In genomic region chr18:9870431-9871023, GRCh38 we compare ENCODE assay signal across 14 cellular contexts. TPM values are rescaled to one million over a fixed set of nuclear protein-coding genes. Genes with fewer than 3 reads are reported as not detected.
DNase-seq lines count a peak whose midpoint lies in the region; ATAC-seq, FAIRE-seq and TF ChIP-seq lines count a peak whose summit lies in the region.
"Had no signal": no experiment of that assay in that cellular context is flagged by ENCODE, and none has a peak within 500 bp of the region (broad histone marks: within the 10 kb centered on the region; RNA-seq: fewer than 3 reads in every experiment).

No MANE protein-coding gene starts in this region.

- no peaks in the 10 kb centered on the region for H3K79me1 ChIP-seq in mesenchymal stem cell (replicated peaks; ENCODE audit: low read length, poor library complexity, severe bottlenecking)

- H3K27me3 Mint-ChIP-seq in CD8-positive, alpha-beta memory T cell: peaks cover 11 to 53% of the 10 kb centered on the region in 2 donors
- no peaks in the 10 kb centered on the region for H3K27me3 Mint-ChIP-seq in astrocyte (ENCODE audit: low read depth, unreplicated experiment)

- no peak overlapping the region for H3K23ac ChIP-seq in mesenchymal stem cell (ENCODE audit: low read length in 2 of 2)

- H3K4me3 ChIP-seq in CD8-positive, alpha-beta memory T cell (ENCODE audit: low read length): no peak overlapping the region
- H3K4me3 ChIP-seq in astrocyte (ENCODE audit: insufficient read depth, low read depth, low read length): no peak overlapping the region
- H3K4me3 ChIP-seq in mesenchymal stem cell (ENCODE audit: insufficient read depth in 1 of 2, low read depth in 1 of 2, low read length in 2 of 2): no peak overlapping the region
- no peak overlapping the region for H3K4me3 ChIP-seq in MG63

- no peak for DNase-seq in CD8-positive, alpha-beta memory T cell
- DNase-seq in astrocyte (ENCODE audit: low read depth): no peak
- DNase-seq in mesenchymal stem cell: no peak
- no peak for DNase-seq in NCI-H146 (lab: John Stamatoyannopoulos, UW)
- no peak for DNase-seq in MG63
- no peak for DNase-seq in activated effector memory CD4-positive, alpha-beta T cell treated with anti-CD3 and anti-CD28 coated beads, Interleukin-2, amount 50 U/mL, for 16 hours
- DNase-seq in NCI-H345 (lab: John Stamatoyannopoulos, UW): no peak
- DNase-seq: activated CD4-positive, alpha-beta T cell treated with anti-CD3 and anti-CD28 coated beads for 1 hour; NCI-H510A treated with DMSO at 0.1 percent for 48 hours; substantia nigra had no signal

- peak overlapping the region; percentile 81 to 91 for H3K4ac ChIP-seq in mesenchymal stem cell (ENCODE audit: low read depth in 1 of 2, low read length in 2 of 2)

- CTCF ChIA-PET in CD8-positive, alpha-beta memory T cell (lab: Charles Lee): no interaction called here

- no peak overlapping the region for H3K14ac ChIP-seq in mesenchymal stem cell (ENCODE audit: low read length in 2 of 2)

- H3K4me3 Mint-ChIP-seq in CD8-positive, alpha-beta memory T cell: no peak overlapping the region
- no peak overlapping the region for H3K4me3 Mint-ChIP-seq in astrocyte (ENCODE audit: unreplicated experiment)
- H3K4me3 Mint-ChIP-seq: activated T-helper 17 cell treated with anti-CD3 and anti-CD28 coated beads, Interleukin-2, amount 50 U/mL, for 72 hours had no signal

- no peak overlapping the region for H2AK5ac ChIP-seq in mesenchymal stem cell (ENCODE audit: low read length, severe bottlenecking)

- no peak overlapping the region for H3K27ac Mint-ChIP-seq in CD8-positive, alpha-beta memory T cell
- peak overlapping the region; percentile 50 for H3K27ac Mint-ChIP-seq in astrocyte (ENCODE audit: unreplicated experiment)
- H3K27ac Mint-ChIP-seq: activated T-helper 17 cell treated with anti-CD3 and anti-CD28 coated beads, Interleukin-2, amount 50 U/mL, for 72 hours had no signal

- no peaks in the 10 kb centered on the region for H4K20me1 ChIP-seq in astrocyte (ENCODE audit: insufficient read depth, low read length)

- FAIRE-seq in astrocyte (lab: Jason Lieb, UNC): no peak
- FAIRE-seq: G401.6 had no signal

- H3K9ac ChIP-seq in astrocyte (ENCODE audit: low read length) (no peak overlapping the region), mesenchymal stem cell (ENCODE audit: low read length) (peak overlapping the region; percentile 68)

- peak overlapping the region in 1 of 2 experiments; percentile 92 for H2BK12ac ChIP-seq in mesenchymal stem cell (ENCODE audit: low read length in 2 of 2)

- peaks cover 0 to 7% (median 0%) of the 10 kb centered on the region in 3 donors for H3K36me3 Mint-ChIP-seq in CD8-positive, alpha-beta memory T cell
- H3K36me3 Mint-ChIP-seq in astrocyte (ENCODE audit: low read depth, unreplicated experiment): peaks cover 7% of the 10 kb centered on the region

- ATAC-seq in HG02852 (IDR thresholded peaks at IDR 0.05; ENCODE audit: unreplicated experiment): peak; percentile 12

- H3K9me3 ChIP-seq in CD8-positive, alpha-beta memory T cell (ENCODE audit: low read length): no peaks in the 10 kb centered on the region
- H3K9me3 ChIP-seq in astrocyte (ENCODE audit: insufficient read depth, low read depth, low read length) (peaks cover 7% of the 10 kb centered on the region), mesenchymal stem cell (ENCODE audit: control insufficient read depth, low read length) (peaks cover 17% of the 10 kb centered on the region), MG63 (peaks cover 7% of the 10 kb centered on the region; the same call in 1 of the 2 replicates)

- no peaks in the 10 kb centered on the region for H3K4me1 Mint-ChIP-seq in CD8-positive, alpha-beta memory T cell
- peaks cover 26% of the 10 kb centered on the region for H3K4me1 Mint-ChIP-seq in astrocyte (ENCODE audit: low read depth, unreplicated experiment)
- H3K4me1 Mint-ChIP-seq: activated T-helper 17 cell treated with anti-CD3 and anti-CD28 coated beads, Interleukin-2, amount 50 U/mL, for 72 hours had no signal

- H3K4me2 ChIP-seq in astrocyte (ENCODE audit: low read length): peak overlapping the region; percentile 14
- H3K4me2 ChIP-seq in mesenchymal stem cell (ENCODE audit: low read length, poor library complexity, severe bottlenecking): no peak overlapping the region

- no peak for TF ChIP-seq CTCF in astrocyte (IDR thresholded peaks at IDR 0.05; ENCODE audit: insufficient read depth, low read depth, low read length)

- 62% methylated on average over 4 of the region's 4 CpGs for whole genome bisulfite sequencing in mesenchymal stem cell

- peak overlapping the region; percentile 9 for H2BK120ac ChIP-seq in mesenchymal stem cell (ENCODE audit: low read depth, low read length)

- no peaks in the 10 kb centered on the region for H3K27me3 ChIP-seq in CD8-positive, alpha-beta memory T cell (ENCODE audit: insufficient read depth, low read length, poor library complexity, severe bottlenecking)
- H3K27me3 ChIP-seq in astrocyte (ENCODE audit: insufficient read depth, low read length): no peaks in the 10 kb centered on the region
- H3K27me3 ChIP-seq in mesenchymal stem cell (ENCODE audit: control insufficient read depth in 1 of 2, insufficient read depth in 1 of 2, low read length in 2 of 2): no peaks in the 10 kb centered on the region
- no peaks in the 10 kb centered on the region for H3K27me3 ChIP-seq in MG63

- H3K79me2 ChIP-seq in astrocyte (ENCODE audit: insufficient read depth, low read length): no peaks in the 10 kb centered on the region

- no peak overlapping the region for H4K8ac ChIP-seq in mesenchymal stem cell (ENCODE audit: low read length)

- H3K36me3 ChIP-seq in CD8-positive, alpha-beta memory T cell (ENCODE audit: insufficient read depth, low read length): no peaks in the 10 kb centered on the region
- H3K36me3 ChIP-seq in astrocyte (ENCODE audit: insufficient read depth, low read length): no peaks in the 10 kb centered on the region
- no peaks in the 10 kb centered on the region for H3K36me3 ChIP-seq in mesenchymal stem cell (ENCODE audit: control insufficient read depth in 1 of 2, insufficient read depth in 2 of 2, low read depth in 1 of 2, low read length in 2 of 2)
- H3K36me3 ChIP-seq in MG63: no peaks in the 10 kb centered on the region

- no peak overlapping the region for H2BK15ac ChIP-seq in mesenchymal stem cell (ENCODE audit: low read depth, poor library complexity, severe bottlenecking)

- H3K18ac ChIP-seq in mesenchymal stem cell (ENCODE audit: low read depth in 1 of 2, low read length in 2 of 2): peak overlapping the region; percentile 72 to 95

- no peaks in the 10 kb centered on the region for H3K4me1 ChIP-seq in CD8-positive, alpha-beta memory T cell (ENCODE audit: insufficient read depth, low read length)
- H3K4me1 ChIP-seq in astrocyte (ENCODE audit: insufficient read depth, low read length): peaks cover 24% of the 10 kb centered on the region
- peaks cover 3% of the 10 kb centered on the region for H3K4me1 ChIP-seq in mesenchymal stem cell (ENCODE audit: control insufficient read depth, insufficient read depth, low read depth, low read length)

- no peak overlapping the region for H2BK5ac ChIP-seq in mesenchymal stem cell (ENCODE audit: low read depth, low read length, poor library complexity, severe bottlenecking)

- POLR2A ChIA-PET in CD8-positive, alpha-beta memory T cell (lab: Charles Lee): no interaction called here

- peak overlapping the region; percentile 12 for H2AFZ ChIP-seq in astrocyte (ENCODE audit: low read depth, low read length)
- no peak overlapping the region for H2AFZ ChIP-seq in mesenchymal stem cell (ENCODE audit: low read depth, low read length)

- H3K9me3 Mint-ChIP-seq in CD8-positive, alpha-beta memory T cell: peaks cover 8 to 18% (median 12%) of the 10 kb centered on the region in 5 donors
- H3K9me3 Mint-ChIP-seq in astrocyte (ENCODE audit: unreplicated experiment): peaks cover 10% of the 10 kb centered on the region

- no peak overlapping the region for H4K91ac ChIP-seq in mesenchymal stem cell (ENCODE audit: low read length)

- H3K27ac ChIP-seq in CD8-positive, alpha-beta memory T cell (ENCODE audit: low read depth, low read length): peak overlapping the region; percentile 75
- H3K27ac ChIP-seq in astrocyte (ENCODE audit: low read depth, low read length) (no peak overlapping the region), mesenchymal stem cell (ENCODE audit: low read length, poor library complexity, severe bottlenecking) (no peak overlapping the region)

RNA-seq across cellular contexts. Expression of gene TXNDC2, which starts 15.2 kb away (rescaled TPM):
- total RNA-seq in CD8-positive, alpha-beta memory T cell: not detected
- polyA plus RNA-seq in CD8-positive, alpha-beta memory T cell: not detected
- total RNA-seq in astrocyte: 0.07 TPM in 1 of 2 replicates, not detected in the other
- polyA plus RNA-seq in mesenchymal stem cell (2013, experiment 1 of 2): 0.15 TPM
- polyA plus RNA-seq in mesenchymal stem cell (2013, experiment 2 of 2): 0.26 TPM
- 0.33 TPM in 1 of 2 replicates, not detected in the other for total RNA-seq in MG63 (2014; rRNA removed; shearing (Covaris generic); ENCODE audit: low replicate concordance)
- total RNA-seq: activated T-helper 17 cell treated with anti-CD3 and anti-CD28 coated beads, Interleukin-2, amount 50 U/mL, for 72 hours; SK-MEL-5 had no signal

RNA-seq across cellular contexts. Expression of gene VAPA, which starts 43.3 kb away (rescaled TPM):
- 100 to 1,000 TPM; 167 to 193 TPM for total RNA-seq in CD8-positive, alpha-beta memory T cell
- 228 TPM for polyA plus RNA-seq in CD8-positive, alpha-beta memory T cell
- 176 and 181 TPM in 2 replicates for total RNA-seq in astrocyte
- polyA plus RNA-seq in mesenchymal stem cell (2013, experiment 1 of 2): 185 TPM
- polyA plus RNA-seq in mesenchymal stem cell (2013, experiment 2 of 2): 192 TPM
- 238 and 451 TPM in 2 replicates for total RNA-seq in MG63 (2014; rRNA removed; shearing (Covaris generic); ENCODE audit: low replicate concordance)
